ENCODE assay signal across 23 cellular contexts in genomic region chr5:106080540-106080939, GRCh38.
"Had no signal": no experiment of that assay in that cellular context is flagged by ENCODE, and none has a peak within 500 bp of the region (broad histone marks: within the 10 kb centered on the region; RNA-seq: fewer than 3 reads in every experiment).

No MANE protein-coding gene starts in this region.

- H3K4me3 ChIP-seq: left lung, lower lobe of right lung, ovary, prostate gland, skin epidermis, tibial nerve, uterus had no signal

- H3K36me3 ChIP-seq: left lung, lower lobe of right lung, ovary, prostate gland, tibial nerve, uterus had no signal

- H3K4me1 ChIP-seq: left lung, lower lobe of right lung, prostate gland, tibial nerve, uterus had no signal

- H3K27ac ChIP-seq: left lung, lower lobe of right lung, ovary, prostate gland, skin epidermis, tibial nerve, uterus had no signal

- DNase-seq: hypothalamus; immature natural killer cell; kidney; left colon; left lung; lower lobe of right lung; mammary epithelial cell; mesenchymal stem cell; naive thymus-derived CD8-positive, alpha-beta T cell; ovary; retina; right cardiac atrium; stimulated activated CD4-positive, alpha-beta T cell treated with anti-CD3 and anti-CD28 coated beads, Interleukin-4, amount 100 ng/mL, for 24 hours; stimulated activated naive CD4-positive, alpha-beta T cell treated with Interleukin-2 at 50 U/mL for 16 hours; stimulated activated naive CD8-positive, alpha-beta T cell treated with anti-CD3 and anti-CD28 coated beads, Interleukin-15, amount 100 ng/mL, for 72 hours; substantia nigra; uterus had no signal

- H3K9me3 ChIP-seq: left lung, lower lobe of right lung, ovary, prostate gland, tibial nerve, uterus had no signal

- FAIRE-seq: islet of Langerhans, kidney had no signal

- ATAC-seq: left colon; left lung; lower lobe of right lung; naive thymus-derived CD8-positive, alpha-beta T cell; right cardiac atrium; sciatic nerve; stimulated activated effector memory CD8-positive, alpha-beta T cell treated with anti-CD3 and anti-CD28 coated beads, Interleukin-12 subunit alpha, Interleukin-12 subunit beta, amount 100 ng/mL, for 72 hours; stimulated activated naive CD8-positive, alpha-beta T cell treated with anti-CD3 and anti-CD28 coated beads, Interleukin-15, amount 100 ng/mL, for 72 hours had no signal

- H3K27me3 ChIP-seq: left lung, ovary, tibial nerve, uterus had no signal
